ENCODE assay signal across 8 cellular contexts in the genomic region with DNA sequence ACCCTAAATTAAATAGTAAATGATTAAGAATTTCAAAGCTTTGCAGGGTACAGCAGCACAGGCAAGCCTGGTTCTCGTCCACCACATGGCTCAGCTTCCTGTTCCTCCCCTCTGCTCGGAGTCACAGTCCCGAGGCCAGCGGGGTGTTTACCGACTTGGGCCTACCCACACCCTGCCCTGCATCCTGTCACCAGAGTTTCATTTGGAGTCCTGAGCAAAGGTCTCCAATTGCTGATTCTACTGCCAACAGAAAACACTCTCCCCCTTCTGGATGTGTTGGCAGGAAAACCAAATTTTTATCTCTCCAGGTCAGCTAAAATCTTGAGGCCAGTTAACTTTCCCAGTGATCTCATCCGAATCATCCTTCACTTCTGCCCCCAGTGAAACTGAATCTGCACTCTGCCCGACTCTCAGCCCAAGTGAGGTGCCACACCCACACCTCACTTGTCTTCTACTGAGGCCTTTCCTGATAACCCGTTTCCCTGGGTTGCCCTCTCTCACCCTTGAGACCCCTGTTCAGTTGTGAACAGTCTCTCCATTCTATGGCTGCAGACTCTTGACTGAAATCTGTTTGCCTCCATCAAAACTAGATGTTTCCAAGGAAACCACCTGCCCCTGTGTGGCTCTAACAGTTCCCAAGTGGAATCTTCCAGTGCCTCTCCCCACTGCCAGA.
DNase-seq lines count a peak whose midpoint lies in the region; ATAC-seq and TF ChIP-seq lines count a peak whose summit lies in the region.

No MANE protein-coding gene starts in this region.

- peak; percentile 55 for DNase-seq in activated naive CD4-positive, alpha-beta T cell treated with anti-CD3 and anti-CD28 coated beads, Interleukin-2, amount 50 U/mL, for 16 hours
- DNase-seq in hepatic stellate cell (ENCODE audit: low spot score) (peak; percentile 77), NCI-H187 treated with DMSO at 0.1 percent for 48 hours (lab: John Stamatoyannopoulos, UW) (no peak)
- peak; percentile 41 for DNase-seq in stimulated activated CD8-positive, alpha-beta memory T cell treated with anti-CD3 and anti-CD28 coated beads, Interleukin-12 subunit alpha, Interleukin-12 subunit beta, amount 100 ng/mL, for 4 hours (ENCODE audit: low read depth)
- no peak for DNase-seq in effector CD8-positive, alpha-beta T cell (lab: John Stamatoyannopoulos, UW)

- peak; percentile 78 for ATAC-seq in GM18511 (IDR thresholded peaks at IDR 0.05; ENCODE audit: unreplicated experiment)
- peak; percentile 67 for ATAC-seq in HG02885 (IDR thresholded peaks at IDR 0.05; ENCODE audit: poor library complexity, unreplicated experiment)

TF ChIP-seq in PFSK-1, 5 proteins besides CTCF, POLR2A, EP300 and RAD21:
- TF ChIP-seq TAF1 (IDR thresholded peaks at IDR 0.05; ENCODE audit: borderline replicate concordance, insufficient read depth, low read length) = no peak
- no peak for TF ChIP-seq SIN3A (IDR thresholded peaks at IDR 0.05; ENCODE audit: borderline replicate concordance, insufficient read depth, low read length)
- TF ChIP-seq FOXP2 (optimal IDR thresholded peaks at IDR 0.05; ENCODE audit: borderline replicate concordance, extremely low read depth, extremely low read length, insufficient read depth) = peak; percentile 99

Comparison
In these comparisons a context has a peak if more than half of its experiments do, and no peak if none do; other contexts are left out.
1. DNase-seq: peak in activated naive CD4-positive, alpha-beta T cell treated with anti-CD3 and anti-CD28 coated beads, Interleukin-2, amount 50 U/mL, for 16 hours (single experiment), hepatic stellate cell (single experiment) and stimulated activated CD8-positive, alpha-beta memory T cell treated with anti-CD3 and anti-CD28 coated beads, Interleukin-12 subunit alpha, Interleukin-12 subunit beta, amount 100 ng/mL, for 4 hours (single experiment); none in effector CD8-positive, alpha-beta T cell (single experiment) and NCI-H187 treated with DMSO at 0.1 percent for 48 hours (single experiment).